Comparison of ENCODE assay signal across 9 cellular contexts in the genomic region with DNA sequence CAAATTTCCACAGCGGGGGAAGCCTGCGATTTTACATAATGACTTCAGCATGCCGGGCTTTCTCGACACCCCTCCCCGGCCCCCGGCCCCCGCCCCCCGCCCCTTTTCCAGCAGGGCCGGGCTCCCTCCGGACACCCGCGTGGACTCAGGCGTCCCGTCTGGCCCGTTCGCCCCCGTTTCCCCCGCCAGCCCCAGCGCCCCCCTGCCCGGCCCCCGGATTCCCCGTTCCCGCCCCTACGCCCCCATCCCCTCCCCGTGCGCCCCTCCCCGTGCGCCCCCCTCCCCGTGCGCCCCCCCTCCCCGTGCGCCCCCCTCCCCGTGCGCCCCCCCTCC. TPM values are rescaled to one million over a fixed set of nuclear protein-coding genes. Genes with fewer than 3 reads are reported as not detected.
A peak's percentile ranks its signal among the peaks of the same experiment; 100 is the strongest.
DNase-seq lines count a peak whose midpoint lies in the region; FAIRE-seq and TF ChIP-seq lines count a peak whose summit lies in the region.
"Had no signal": no experiment of that assay in that cellular context is flagged by ENCODE, and none has a peak within 500 bp of the region (broad histone marks: within the 10 kb centered on the region; RNA-seq: fewer than 3 reads in every experiment).

No MANE protein-coding gene starts in this region.

- TF ChIP-seq CTCF in H1 (IDR thresholded peaks at IDR 0.05; ENCODE audit: control extremely low read depth in 1 of 3, insufficient read depth in 1 of 3, low read depth in 1 of 3, low read length in 3 of 3): no peak
- TF ChIP-seq CTCF in parathyroid adenoma (IDR thresholded peaks at IDR 0.05): no peak

- TF ChIP-seq EP300 in H1 (IDR thresholded peaks at IDR 0.05; ENCODE audit: borderline replicate concordance in 1 of 2, low read depth in 2 of 2, low read length in 2 of 2): no peak

- no peak overlapping the region for H3K18ac ChIP-seq in H1 (ENCODE audit: extremely low read depth, low read length)

- peaks cover 47 to 62% (median 58%) of the 10 kb centered on the region in 10 experiments for H3K4me1 ChIP-seq in BLaER1 treated with 17β-estradiol and CSF1 and Interleukin-3, amounts not matched to agents 10 nM and 100 nM
- H3K4me1 ChIP-seq in H1 (replicated peaks in 1 of 4; ENCODE audit: control insufficient read depth in 3 of 4, insufficient read depth in 4 of 4, low read length in 3 of 4): peaks cover 0 to 12% (median 8%) of the 10 kb centered on the region in 4 experiments; a peak in 5 of 7 replicates
- H3K4me1 ChIP-seq in parathyroid adenoma: peaks cover 4% of the 10 kb centered on the region

- H3K27me3 Mint-ChIP-seq in IgD-negative memory B cell: no peaks in the 10 kb centered on the region

- H3K36me3 Mint-ChIP-seq in IgD-negative memory B cell: no peaks in the 10 kb centered on the region

- H3K36me3 ChIP-seq in BLaER1 treated with 17β-estradiol and CSF1 and Interleukin-3, amounts not matched to agents 10 nM and 100 nM: no peaks in the 10 kb centered on the region
- H3K36me3 ChIP-seq in H1 (ENCODE audit: control insufficient read depth in 2 of 4, insufficient read depth in 4 of 4, low read length in 3 of 4) (no peaks in the 10 kb centered on the region; a peak in 1 of 8 replicates), parathyroid adenoma (ENCODE audit: control insufficient read depth, insufficient read depth, low read length) (no peaks in the 10 kb centered on the region)

- peaks cover 0 to 2% (median 0%) of the 10 kb centered on the region in 3 donors for H3K9me3 Mint-ChIP-seq in IgD-negative memory B cell

- no peak overlapping the region for H2BK120ac ChIP-seq in H1 (replicated peaks; ENCODE audit: low read depth, low read length)

- H2BK5ac ChIP-seq in H1 (ENCODE audit: low read depth, low read length): no peak overlapping the region

- H3K79me2 ChIP-seq in H1 (ENCODE audit: control insufficient read depth in 1 of 2, insufficient read depth in 2 of 2, low read length in 2 of 2): no peaks in the 10 kb centered on the region
- no peaks in the 10 kb centered on the region for H3K79me2 ChIP-seq in parathyroid adenoma

- peak overlapping the region in 3 of 10 experiments; percentile 53 to 67 (median 54); a peak in 1 of 20 replicates for H3K4me3 ChIP-seq in BLaER1 treated with 17β-estradiol and CSF1 and Interleukin-3, amounts not matched to agents 10 nM and 100 nM
- H3K4me3 ChIP-seq in H1 (ENCODE audit: extremely low read depth in 1 of 4, insufficient read depth in 2 of 4, low read depth in 3 of 4, low read length in 4 of 4): peak overlapping the region in 2 of 4 experiments; percentile 9 to 66; a peak in 4 of 8 replicates
- H3K4me3 ChIP-seq in parathyroid adenoma (ENCODE audit: low read depth, low read length): peak overlapping the region; percentile 45

- WGBS in H1 (ENCODE audit: extremely low coverage in 1 of 2, insufficient coverage in 1 of 2, insufficient read length in 1 of 2, insufficient replicate concordance in 2 of 2, low coverage in 1 of 2, low lambda C conversion rate in 2 of 2, missing lambda C conversion rate in 1 of 2), 2 experiments: no CpG with 5 or more reads among the region's 34 CpGs

- peaks cover 5% of the 10 kb centered on the region; the same call in 1 of the 2 replicates for H3K23me2 ChIP-seq in H1 (ENCODE audit: low read depth, low read length)

- peak overlapping the region in 2 of 3 donors; percentile 94 for H3K27ac Mint-ChIP-seq in IgD-negative memory B cell

- H3K9me3 ChIP-seq in BLaER1 treated with 17β-estradiol and CSF1 and Interleukin-3, amounts not matched to agents 10 nM and 100 nM (replicated peaks in 1 of 11): no peaks in the 10 kb centered on the region
- H3K9me3 ChIP-seq in H1 (ENCODE audit: insufficient read depth in 2 of 2, low read depth in 1 of 2, low read length in 1 of 2) (no peaks in the 10 kb centered on the region), parathyroid adenoma (ENCODE audit: control insufficient read depth, low read length) (no peaks in the 10 kb centered on the region)

- H2BK20ac ChIP-seq in H1 (ENCODE audit: low read length): no peak overlapping the region

- H3K4ac ChIP-seq in H1 (replicated peaks; ENCODE audit: insufficient read length, low read depth, low read length): no peak overlapping the region

- H3K23ac ChIP-seq in H1 (ENCODE audit: insufficient read length): no peak overlapping the region

- peaks cover 13 to 27% (median 22%) of the 10 kb centered on the region in 3 donors for H3K4me1 Mint-ChIP-seq in IgD-negative memory B cell

- peaks cover 70 to 90% (median 86%) of the 10 kb centered on the region in 11 experiments for H3K27me3 ChIP-seq in BLaER1 treated with 17β-estradiol and CSF1 and Interleukin-3, amounts not matched to agents 10 nM and 100 nM
- H3K27me3 ChIP-seq in H1 (replicated peaks in 1 of 4; ENCODE audit: control insufficient read depth in 3 of 4, extremely low read depth in 1 of 4, insufficient read depth in 3 of 4, low read length in 3 of 4) (peaks cover 45 to 77% (median 68%) of the 10 kb centered on the region in 4 experiments), parathyroid adenoma (ENCODE audit: control insufficient read depth, insufficient read depth, low read length) (no peaks in the 10 kb centered on the region)

- CTCF ChIA-PET in H1 (lab: Charles Lee; ENCODE audit: partially characterized antibody): interaction anchor here (8.9 kb wide), 1 partner anchor 15 kb away, joined by 62 read pairs; no protein-coding TSS in a partner anchor

- no peak overlapping the region for H4K8ac ChIP-seq in H1 (ENCODE audit: extremely low read depth, insufficient read depth, low read length)

- peak overlapping the region in 3 of 4 donors; percentile 79 to 91 (median 86) for H3K4me3 Mint-ChIP-seq in IgD-negative memory B cell

- DNase-seq in H1 (ENCODE audit: low read depth in 1 of 2, low spot score in 2 of 2) (no peak), NCI-H2029 (lab: John Stamatoyannopoulos, UW) (no peak), HUDEP-2 (lab: John Stamatoyannopoulos, UW; ENCODE audit: unreplicated experiment in 76 of 76) (no peak), NCI-H2171 treated with DMSO at 0.1 percent for 48 hours (lab: John Stamatoyannopoulos, UW) (no peak), inferior parietal cortex (ENCODE audit: extremely low spot score) (no peak)

- peak overlapping the region in 1 of 11 experiments; percentile 60; a peak in 1 of 22 replicates for H3K9ac ChIP-seq in BLaER1 treated with 17β-estradiol and CSF1 and Interleukin-3, amounts not matched to agents 10 nM and 100 nM
- H3K9ac ChIP-seq in H1 (replicated peaks in 1 of 4; ENCODE audit: extremely low read depth in 1 of 4, low read depth in 3 of 4, low read length in 3 of 4) (no peak overlapping the region), parathyroid adenoma (no peak overlapping the region)

- H2BK12ac ChIP-seq in H1 (ENCODE audit: low read depth, low read length): no peak overlapping the region

- H3K56ac ChIP-seq in H1 (replicated peaks; ENCODE audit: insufficient read length, low read depth, low read length): no peak overlapping the region

- H2AK5ac ChIP-seq in H1 (ENCODE audit: low read depth, low read length): no peak overlapping the region

- H2AFZ ChIP-seq in H1 (ENCODE audit: low read length) (no peak overlapping the region), parathyroid adenoma (no peak overlapping the region)

- H3K27ac ChIP-seq in BLaER1 treated with 17β-estradiol and CSF1 and Interleukin-3, amounts not matched to agents 10 nM and 100 nM: no peak overlapping the region
- no peak overlapping the region for H3K27ac ChIP-seq in H1 (ENCODE audit: low read depth, low read length)
- H3K27ac ChIP-seq in parathyroid adenoma: no peak overlapping the region
- H3K27ac ChIP-seq: KMS-11 had no signal

- FAIRE-seq in H1 (lab: Jason Lieb, UNC): no peak

- H4K20me1 ChIP-seq in BLaER1 treated with 17β-estradiol and CSF1 and Interleukin-3, amounts not matched to agents 10 nM and 100 nM: peaks cover 0 to 43% (median 15%) of the 10 kb centered on the region in 11 experiments; a peak in 15 of 22 replicates
- H4K20me1 ChIP-seq in H1 (replicated peaks in 1 of 2; ENCODE audit: control insufficient read depth in 1 of 2, insufficient read depth in 2 of 2, low read length in 2 of 2): peaks cover 2 to 5% of the 10 kb centered on the region in 2 experiments

- no peak for TF ChIP-seq RAD21 in H1 (IDR thresholded peaks at IDR 0.05 in 1 of 2, conservative IDR thresholded peaks at IDR 0.05 in 1 of 2; ENCODE audit: low read depth in 2 of 2, low read length in 2 of 2)

- no peaks in the 10 kb centered on the region for H3K79me1 ChIP-seq in H1 (ENCODE audit: low read depth, low read length)

- H2BK15ac ChIP-seq in H1 (ENCODE audit: low read length): no peak overlapping the region

- POLR2A ChIA-PET in H1 (lab: Charles Lee; ENCODE audit: partially characterized antibody): no interaction called here

- no peak overlapping the region for H3K14ac ChIP-seq in H1 (ENCODE audit: insufficient read length)

- H4K5ac ChIP-seq in H1 (ENCODE audit: insufficient read length, low read depth, low read length): no peak overlapping the region

- H4K91ac ChIP-seq in H1 (replicated peaks; ENCODE audit: insufficient read length, low read length): no peak overlapping the region

- peak overlapping the region; percentile 83 to 95 (median 88); a peak in 18 of 22 replicates for H3K4me2 ChIP-seq in BLaER1 treated with 17β-estradiol and CSF1 and Interleukin-3, amounts not matched to agents 10 nM and 100 nM
- H3K4me2 ChIP-seq in H1 (ENCODE audit: insufficient read depth in 1 of 2, low read depth in 2 of 2, low read length in 2 of 2) (peak overlapping the region; percentile 74 to 78), parathyroid adenoma (ENCODE audit: low read length) (peak overlapping the region; percentile 92)

- no peak for TF ChIP-seq POLR2A in H1 (IDR thresholded peaks at IDR 0.05; ENCODE audit: control extremely low read depth in 1 of 2, low read depth in 2 of 2, low read length in 2 of 2)

TF ChIP-seq in H1, 55 proteins besides CTCF, POLR2A, EP300 and RAD21 (continues in another document):
- TF ChIP-seq RXRA (IDR thresholded peaks at IDR 0.05; ENCODE audit: insufficient read depth, low read depth, low read length) (no peak), GABPA (IDR thresholded peaks at IDR 0.05; ENCODE audit: borderline replicate concordance, insufficient read depth, low read length) (no peak), CHD1 (IDR thresholded peaks at IDR 0.05; ENCODE audit: low read depth, low read length) (no peak), SAP30 (IDR thresholded peaks at IDR 0.05; ENCODE audit: insufficient read depth, insufficient replicate concordance, low read length) (no peak), SUZ12 (IDR thresholded peaks at IDR 0.05; ENCODE audit: low read length) (no peak), YY1 (IDR thresholded peaks at IDR 0.05; ENCODE audit: low read depth, low read length) (no peak)

RNA-seq across cellular contexts. Expression of gene NFATC1, which starts 0.5 kb away (rescaled TPM):
- polyA plus RNA-seq in IgD-negative memory B cell: 63.2 TPM
- total RNA-seq in H1 (2021; fragmentation: NEBNext Ultra II Directional; extraction: Animal tissue kit (Norgen Biotek cat#: 25700)): 6.6 and 6.8 TPM in 2 replicates
- 2.0 and 3.2 TPM in 2 replicates for polyA plus RNA-seq in H1 (2011; rRNA removed)
- 1.4 TPM for polyA plus RNA-seq in H1 (2011; cell fraction: cytosol; rRNA removed)
- 4.2 TPM for polyA plus RNA-seq in H1 (2011; cell fraction: nucleus; rRNA removed)
- 4.8 to 6.0 TPM (median 5.5 TPM) in 4 replicates for polyA plus RNA-seq in H1 (2012, experiment 1 of 2)
- 4.5 TPM for polyA plus RNA-seq in H1 (2012, experiment 2 of 2)
- 3.5 TPM for polyA plus RNA-seq in H1 (2013, experiment 1 of 2)
- polyA plus RNA-seq in H1 (2013, experiment 2 of 2): 3.6 TPM
- 2.4 and 2.8 TPM in 2 replicates for polyA minus RNA-seq in H1 (2011; rRNA and poly(A)+ RNA removed)
- polyA minus RNA-seq in H1 (2011; cell fraction: cytosol; rRNA and poly(A)+ RNA removed): 7.3 TPM
- polyA minus RNA-seq in H1 (2011; cell fraction: nucleus; rRNA and poly(A)+ RNA removed): 8.7 TPM
